Comparison of ENCODE assay signal across 9 cellular contexts in the genomic region with DNA sequence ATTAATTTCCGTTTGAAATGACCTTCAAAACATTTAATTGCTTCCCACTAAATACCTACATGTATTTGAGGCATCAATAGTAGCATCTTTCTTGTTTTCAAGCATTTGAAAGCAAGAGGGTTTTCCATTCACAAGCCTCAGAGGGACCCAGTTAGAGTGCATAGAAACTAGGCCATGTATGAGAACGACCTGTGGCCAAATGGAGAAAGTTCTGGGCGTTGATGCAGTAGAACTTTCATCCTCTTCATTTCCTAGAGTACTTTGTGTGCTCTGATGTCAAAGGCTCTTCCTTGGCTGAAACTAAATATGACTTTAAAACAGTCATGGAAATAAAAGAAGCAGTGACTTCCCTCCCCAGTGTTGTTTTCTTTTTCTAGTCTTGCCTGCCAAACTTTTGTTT. TPM values are rescaled to one million over a fixed set of nuclear protein-coding genes. Genes with fewer than 3 reads are reported as not detected.
DNase-seq lines count a peak whose midpoint lies in the region; ATAC-seq and TF ChIP-seq lines count a peak whose summit lies in the region.
"Had no signal": no experiment of that assay in that cellular context is flagged by ENCODE, and none has a peak within 500 bp of the region (broad histone marks: within the 10 kb centered on the region; RNA-seq: fewer than 3 reads in every experiment).

No MANE protein-coding gene starts in this region.

- H3K27ac ChIP-seq in CD8-positive, alpha-beta T cell (ENCODE audit: low read depth, low read length) = peak overlapping the region; percentile 82
- peak overlapping the region; percentile 86 for H3K27ac ChIP-seq in parathyroid adenoma

- no peaks in the 10 kb centered on the region for H3K27me3 Mint-ChIP-seq in CD8-positive, alpha-beta T cell (ENCODE audit: low read depth)
- no peaks in the 10 kb centered on the region for H3K27me3 Mint-ChIP-seq in chondrocyte (ENCODE audit: low read depth)

- H3K4me1 ChIP-seq in CD8-positive, alpha-beta T cell (ENCODE audit: insufficient read depth, low read length) = peaks cover 31% of the 10 kb centered on the region
- H3K4me1 ChIP-seq in parathyroid adenoma = peaks cover 11% of the 10 kb centered on the region

- peak overlapping the region; percentile 99 for H3K4me3 Mint-ChIP-seq in CD8-positive, alpha-beta T cell
- H3K4me3 Mint-ChIP-seq in chondrocyte (ENCODE audit: unreplicated experiment) = peak overlapping the region; percentile 89

- TF ChIP-seq CTCF in CD8-positive, alpha-beta T cell (IDR thresholded peaks at IDR 0.05) = no peak
- TF ChIP-seq CTCF in NB4 (IDR thresholded peaks at IDR 0.05; ENCODE audit: low read depth, low read length) (no peak), chondrocyte (IDR thresholded peaks at IDR 0.05) (no peak), parathyroid adenoma (IDR thresholded peaks at IDR 0.05) (no peak)

- no peak for ATAC-seq in CD8-positive, alpha-beta T cell
- ATAC-seq in HG02973 (IDR thresholded peaks at IDR 0.05; ENCODE audit: unreplicated experiment) = no peak
- no peak for ATAC-seq in HG02571 (IDR thresholded peaks at IDR 0.05; ENCODE audit: unreplicated experiment)
- ATAC-seq in left lobe of liver = no peak

- POLR2A ChIA-PET in CD8-positive, alpha-beta T cell (lab: Charles Lee) = interaction anchor here (0.6 to 3.1 kb wide), 14 partner anchors 14 to 1874 kb away, joined by 3 to 42 read pairs (median 5); a partner anchor contains a TSS

- peaks cover 19% of the 10 kb centered on the region for H3K36me3 Mint-ChIP-seq in CD8-positive, alpha-beta T cell
- H3K36me3 Mint-ChIP-seq in chondrocyte (ENCODE audit: low read depth) = no peaks in the 10 kb centered on the region

- H3K4me2 ChIP-seq in parathyroid adenoma (ENCODE audit: low read length) = no peak overlapping the region

- H3K4me1 Mint-ChIP-seq in CD8-positive, alpha-beta T cell (ENCODE audit: low read depth) = peaks cover 44% of the 10 kb centered on the region
- H3K4me1 Mint-ChIP-seq in chondrocyte (ENCODE audit: low read depth) = peaks cover 25% of the 10 kb centered on the region

- no peaks in the 10 kb centered on the region for H3K27me3 ChIP-seq in CD8-positive, alpha-beta T cell (ENCODE audit: insufficient read depth, low read length)
- H3K27me3 ChIP-seq in parathyroid adenoma (ENCODE audit: control insufficient read depth, insufficient read depth, low read length) = no peaks in the 10 kb centered on the region

- no peak for TF ChIP-seq POLR2A in NB4 (IDR thresholded peaks at IDR 0.05; ENCODE audit: extremely low read depth, insufficient read length)

- peaks cover 3% of the 10 kb centered on the region for H3K79me2 ChIP-seq in parathyroid adenoma

- CTCF ChIA-PET in CD8-positive, alpha-beta T cell (lab: Charles Lee) = interaction anchor here (0.7 to 5.0 kb wide), 6 partner anchors 10 to 200 kb away, joined by 4 to 42 read pairs (median 10); a partner anchor contains a TSS

- no peaks in the 10 kb centered on the region for H3K9me3 ChIP-seq in CD8-positive, alpha-beta T cell (ENCODE audit: low read length)
- no peaks in the 10 kb centered on the region for H3K9me3 ChIP-seq in parathyroid adenoma (ENCODE audit: control insufficient read depth, low read length)

- H3K9me3 Mint-ChIP-seq in CD8-positive, alpha-beta T cell = no peaks in the 10 kb centered on the region
- no peaks in the 10 kb centered on the region for H3K9me3 Mint-ChIP-seq in chondrocyte (ENCODE audit: low read depth)

- H3K36me3 ChIP-seq in CD8-positive, alpha-beta T cell (ENCODE audit: insufficient read depth, low read length) = no peaks in the 10 kb centered on the region
- H3K36me3 ChIP-seq in parathyroid adenoma (ENCODE audit: control insufficient read depth, insufficient read depth, low read length) = no peaks in the 10 kb centered on the region

- H3K4me3 ChIP-seq in CD8-positive, alpha-beta T cell (ENCODE audit: low read depth, low read length) = no peak overlapping the region
- peak overlapping the region; percentile 54 for H3K4me3 ChIP-seq in NB4 (ENCODE audit: low read depth, low read length)
- no peak overlapping the region for H3K4me3 ChIP-seq in parathyroid adenoma (ENCODE audit: low read depth, low read length)

- intact Hi-C loops in CD8-positive, alpha-beta T cell (cut with DNase I, micrococcal nuclease) = loop anchor here (5.0 to 10.0 kb wide), 4 partner anchors 199 to 981 kb away; a partner anchor contains a TSS

- peak overlapping the region; percentile 100 for H3K27ac Mint-ChIP-seq in CD8-positive, alpha-beta T cell
- no peak overlapping the region for H3K27ac Mint-ChIP-seq in chondrocyte (ENCODE audit: unreplicated experiment)

- peak overlapping the region; percentile 81 for H2AFZ ChIP-seq in parathyroid adenoma

- no peak for DNase-seq in CD8-positive, alpha-beta T cell
- DNase-seq in NB4 (ENCODE audit: low read depth) = no peak
- DNase-seq in chondrocyte (ENCODE audit: low spot score) = no peak
- no peak for DNase-seq in HCEC 1CT
- no peak for DNase-seq in left lobe of liver (ENCODE audit: low spot score)
- DNase-seq: NCI-H1105 treated with DMSO at 0.1 percent for 48 hours had no signal

- H3K9ac ChIP-seq in parathyroid adenoma = no peak overlapping the region

RNA-seq across cellular contexts. Expression of a gene that starts 0.9 kb away (rescaled TPM):
- total RNA-seq in CD8-positive, alpha-beta T cell = 10 to 100 TPM; 26.6 to 27.6 TPM
- 47.5 to 53.1 TPM (median 49.8 TPM) in 3 replicates for total RNA-seq in chondrocyte
- 92.1 TPM for total RNA-seq in left lobe of liver
